Comparison of ENCODE assay signal across 16 cellular contexts in the genomic region with DNA sequence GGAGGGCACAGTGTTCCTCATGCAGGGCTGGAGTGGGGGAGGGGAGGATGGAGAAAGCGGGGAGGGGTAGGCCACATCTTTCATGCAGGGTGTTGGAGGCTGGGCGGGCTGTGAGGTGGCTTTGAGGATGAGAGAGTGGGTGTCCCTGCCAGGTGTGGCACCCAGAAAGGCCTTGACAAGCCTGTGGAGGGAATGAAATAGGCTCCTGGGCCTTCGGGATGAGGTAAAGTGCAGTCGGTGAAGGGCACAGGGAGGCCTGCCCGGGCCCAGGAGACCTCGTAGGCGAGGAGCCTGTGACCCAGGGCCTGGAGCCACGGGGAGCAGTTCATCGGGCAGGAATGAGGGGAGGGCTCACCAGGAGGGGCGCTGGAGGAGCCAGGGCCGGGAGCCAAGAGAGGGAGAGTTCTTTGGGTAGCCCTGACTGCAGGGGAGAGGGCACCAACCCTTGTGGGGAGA.
"Had no signal": no experiment of that assay in that cellular context is flagged by ENCODE, and none has a peak within 500 bp of the region (broad histone marks: within the 10 kb centered on the region; RNA-seq: fewer than 3 reads in every experiment).

No MANE protein-coding gene starts in this region.

- H3K4me3 Mint-ChIP-seq: memory B cell, nephron progenitor cell had no signal

- ATAC-seq: activated CD4-positive, CD25-positive, alpha-beta regulatory T cell treated with anti-CD3 and anti-CD28 coated beads, Interleukin-2, amount 50 U/mL, for 24 hours; heart left ventricle; left lobe of liver had no signal

- H3K36me3 ChIP-seq: cardiac muscle cell had no signal

- H3K4me3 ChIP-seq: ascending aorta, cardiac muscle cell, heart left ventricle, skin epidermis, tibial nerve had no signal

- H3K27ac Mint-ChIP-seq: memory B cell, nephron progenitor cell had no signal

- H3K9ac ChIP-seq: parathyroid adenoma had no signal

- DNase-seq: activated gamma-delta T cell; activated T-cell treated with anti-CD3 and anti-CD28 coated beads, Interleukin-2, amount 50 U/mL, for 48 hours; foreskin melanocyte; islet precursor cell; nephron progenitor cell; retina; stimulated activated CD4-positive, alpha-beta T cell treated with anti-CD3 and anti-CD28 coated beads, Interleukin-4, amount 100 ng/mL, for 4 hours had no signal

- H3K79me2 ChIP-seq: parathyroid adenoma had no signal

- H3K27me3 Mint-ChIP-seq: memory B cell had no signal

- H3K36me3 Mint-ChIP-seq: memory B cell had no signal

- H3K27me3 ChIP-seq: ascending aorta, cardiac muscle cell, heart left ventricle, tibial nerve had no signal

- H3K9me3 ChIP-seq: ascending aorta had no signal

- H3K27ac ChIP-seq: ascending aorta, cardiac muscle cell, heart left ventricle, parathyroid adenoma had no signal

- H2AFZ ChIP-seq: parathyroid adenoma had no signal
